Comparison of ENCODE assay signal across 2 cellular contexts in the genomic region with DNA sequence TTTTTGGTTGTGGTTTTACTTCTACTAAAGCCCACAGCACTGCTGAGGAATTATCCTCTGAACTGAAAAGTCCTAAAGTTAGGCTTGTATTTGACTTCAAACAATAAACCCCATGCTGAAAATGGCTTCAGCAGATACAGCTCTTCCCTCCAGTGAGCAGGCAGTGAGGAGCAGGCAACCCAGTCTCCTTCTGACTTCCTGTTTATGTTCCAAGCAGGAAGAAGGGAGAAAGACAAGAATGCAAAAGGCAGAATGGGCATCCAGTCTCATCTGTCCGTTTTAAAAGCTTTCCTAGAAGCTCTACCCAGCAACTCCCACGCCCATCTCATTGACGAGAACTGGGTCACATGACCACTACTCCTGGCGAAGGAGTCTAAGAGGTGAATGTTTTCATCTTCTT.
TF ChIP-seq lines count a peak whose summit lies in the region.

No MANE protein-coding gene starts in this region.

TF ChIP-seq in IMR-90, 13 proteins besides CTCF, POLR2A, EP300 and RAD21:
- no peak for TF ChIP-seq SMC3 (IDR thresholded peaks at IDR 0.05; ENCODE audit: low read depth, low read length)
- no peak for TF ChIP-seq USF2 (IDR thresholded peaks at IDR 0.05; ENCODE audit: low read depth, low read length)
- no peak for TF ChIP-seq MXI1 (IDR thresholded peaks at IDR 0.05; ENCODE audit: borderline replicate concordance, low read depth, low read length)
- TF ChIP-seq MAFK (IDR thresholded peaks at IDR 0.05; ENCODE audit: low read depth, low read length): no peak
TF ChIP-seq in IMR-90: peak in this region for 0.

TF ChIP-seq in HEK293T, 16 proteins besides CTCF, POLR2A, EP300 and RAD21:
- no peak for TF ChIP-seq NFRKB (IDR thresholded peaks at IDR 0.05)
